1 cellular context compared by ENCODE assay signal in genomic region chr16:66878067-66878466, GRCh38.
TF ChIP-seq lines count a peak whose summit lies in the region.

No MANE protein-coding gene starts in this region.

TF ChIP-seq in K562, 482 proteins besides CTCF, POLR2A, EP300 and RAD21:
- TF ChIP-seq ZBTB17 (CRISPR knock-in tag; IDR thresholded peaks at IDR 0.05), result no peak
- TF ChIP-seq HMG20A (CRISPR knock-in tag; conservative IDR thresholded peaks at IDR 0.05), result no peak
- 0 out of 2 replicates have a peak, but pooled peaks have one; percentile 36 for TF ChIP-seq ZNF592 (IDR thresholded peaks at IDR 0.05)
- TF ChIP-seq ZNF232 (CRISPR knock-in tag; IDR thresholded peaks at IDR 0.05), result no peak
- TF ChIP-seq SMARCE1 (IDR thresholded peaks at IDR 0.05), result no peak
- no peak for TF ChIP-seq PHTF2 (CRISPR knock-in tag; IDR thresholded peaks at IDR 0.05)
- peak; percentile 56 for TF ChIP-seq ETV1 (tag; conservative IDR thresholded peaks at IDR 0.05; ENCODE audit: low read depth)
- TF ChIP-seq DPF2 (IDR thresholded peaks at IDR 0.05), result 0 out of 2 replicates have a peak, but pooled peaks have one; percentile 22
- TF ChIP-seq CLOCK (CRISPR knock-in tag; IDR thresholded peaks at IDR 0.05; ENCODE audit: borderline replicate concordance), result no peak
- TF ChIP-seq HOMEZ (CRISPR knock-in tag; IDR thresholded peaks at IDR 0.05), result no peak
- TF ChIP-seq ATF7 (IDR thresholded peaks at IDR 0.05), result peak; percentile 62; the same call in 1 of the 2 replicates
- TF ChIP-seq LEF1 (IDR thresholded peaks at IDR 0.05), result peak; percentile 41; the same call in 1 of the 2 replicates
- no peak for TF ChIP-seq JUN (IDR thresholded peaks at IDR 0.05; ENCODE audit: borderline replicate concordance, low read depth, low read length)
- no peak for TF ChIP-seq JUN (CRISPR knock-in tag; IDR thresholded peaks at IDR 0.05; ENCODE audit: borderline replicate concordance)
- no peak for TF ChIP-seq CBX2 (IDR thresholded peaks at IDR 0.05; ENCODE audit: insufficient read depth, low read length, poor library complexity, severe bottlenecking)
- TF ChIP-seq SNRNP70 (optimal IDR thresholded peaks at IDR 0.05; ENCODE audit: low read depth, low read length), result no peak
- TF ChIP-seq TRIM24 (IDR thresholded peaks at IDR 0.05), result peak in 1 of 2 experiments; percentile 16; a peak in 1 of 4 replicates
- TF ChIP-seq MAX (CRISPR knock-in tag; IDR thresholded peaks at IDR 0.05), result no peak
- no peak for TF ChIP-seq JUND (IDR thresholded peaks at IDR 0.05; ENCODE audit: borderline replicate concordance, low read depth, low read length)
- peak; percentile 38; the same call in 1 of the 3 replicates for TF ChIP-seq JUND (tag; IDR thresholded peaks at IDR 0.05; ENCODE audit: borderline replicate concordance, low read depth, low read length)
- 0 out of 2 replicates have a peak, but pooled peaks have one; percentile 10 for TF ChIP-seq SMARCA4 (IDR thresholded peaks at IDR 0.05)
- 0 out of 2 replicates have a peak, but pooled peaks have one; percentile 11 for TF ChIP-seq SOX6 (IDR thresholded peaks at IDR 0.05)
- TF ChIP-seq FOXJ3 (CRISPR knock-in tag; IDR thresholded peaks at IDR 0.05), result no peak
- no peak for TF ChIP-seq BMI1 (IDR thresholded peaks at IDR 0.05; ENCODE audit: low read length)
- TF ChIP-seq MCM7 (IDR thresholded peaks at IDR 0.05), result no peak
- TF ChIP-seq EP400 (IDR thresholded peaks at IDR 0.05), result 0 out of 2 replicates have a peak, but pooled peaks have one; percentile 12
- TF ChIP-seq ZNF239 (CRISPR knock-in tag; IDR thresholded peaks at IDR 0.05), result no peak
- peak; percentile 63 for TF ChIP-seq ATF3 (IDR thresholded peaks at IDR 0.05)
- no peak for TF ChIP-seq ATF3 (CRISPR knock-in tag; conservative IDR thresholded peaks at IDR 0.05)
- no peak for TF ChIP-seq FOSL1 (tag; conservative IDR thresholded peaks at IDR 0.05)
- TF ChIP-seq CEBPG (CRISPR knock-in tag; IDR thresholded peaks at IDR 0.05), result no peak; the same call in 1 of the 2 replicates
- peak in 1 of 2 experiments; percentile 69; a peak in 2 of 4 replicates for TF ChIP-seq CEBPG (tag; conservative IDR thresholded peaks at IDR 0.05 in 1 of 2, IDR thresholded peaks at IDR 0.05 in 1 of 2)
